Comparison of ENCODE assay signal across 1 cellular context in genomic region chr17:70184207-70184606, GRCh38.
TF ChIP-seq lines count a peak whose summit lies in the region.

No MANE protein-coding gene starts in this region.

TF ChIP-seq in K562, 482 proteins besides CTCF, POLR2A, EP300 and RAD21 (continued from another document):
- TF ChIP-seq HNRNPK (IDR thresholded peaks at IDR 0.05; ENCODE audit: low read depth, low read length, poor library complexity, severe bottlenecking), result peak; percentile 41
